In the genomic region with DNA sequence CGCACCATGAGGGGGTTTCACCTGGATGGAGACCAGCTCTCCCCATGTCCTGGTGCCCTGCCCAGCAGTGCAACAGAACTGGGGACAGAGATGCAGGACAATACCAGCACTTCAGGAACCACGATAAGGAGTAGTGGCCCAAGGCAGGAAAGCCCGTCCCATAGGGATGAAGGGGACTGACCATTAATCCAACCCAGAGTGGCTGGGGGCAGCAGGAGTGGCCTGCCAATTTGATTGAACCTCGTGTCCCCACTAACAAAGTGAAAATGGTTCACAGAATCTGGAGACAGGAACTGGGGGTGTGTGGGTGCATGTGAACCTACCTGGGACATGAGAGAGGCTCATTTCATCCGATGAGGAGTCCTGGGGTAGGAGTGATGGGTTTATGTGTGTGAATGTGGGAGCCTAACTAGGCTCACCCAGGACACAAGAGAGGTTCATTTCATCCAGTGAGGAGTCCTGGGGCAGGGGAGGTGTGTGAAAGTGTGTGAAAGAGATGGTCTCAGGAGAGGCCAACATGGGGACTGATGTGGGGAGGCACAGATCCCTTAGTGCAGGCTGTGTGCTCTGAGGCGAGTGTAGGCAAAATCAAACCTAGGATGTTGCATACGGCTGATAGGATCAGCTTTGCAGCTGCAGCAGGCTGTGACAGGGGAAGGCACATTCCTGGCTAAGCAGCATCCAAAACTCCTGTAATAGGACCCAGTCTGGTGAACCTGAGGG, we compare ENCODE assay signal across 12 cellular contexts.
DNase-seq lines count a peak whose midpoint lies in the region; ATAC-seq, FAIRE-seq and TF ChIP-seq lines count a peak whose summit lies in the region.
"Had no signal": no experiment of that assay in that cellular context is flagged by ENCODE, and none has a peak within 500 bp of the region (broad histone marks: within the 10 kb centered on the region; RNA-seq: fewer than 3 reads in every experiment).

No MANE protein-coding gene starts in this region.

- peak overlapping the region; percentile 93 for H3K27ac Mint-ChIP-seq in activated naive CD8-positive, alpha-beta T cell

- H3K4me1 ChIP-seq in keratinocyte (ENCODE audit: control insufficient read depth, extremely low read depth, insufficient read depth, low read length) = no peaks in the 10 kb centered on the region
- peaks cover 11 to 34% (median 23%) of the 10 kb centered on the region in 4 donors for H3K4me1 ChIP-seq in stomach
- H3K4me1 ChIP-seq in left lung = peaks cover 0 to 26% of the 10 kb centered on the region in 2 donors

- no peaks in the 10 kb centered on the region for H3K27me3 ChIP-seq in keratinocyte (ENCODE audit: control insufficient read depth, extremely low read depth, insufficient read depth, low read length)
- H3K27me3 ChIP-seq in stomach = no peaks in the 10 kb centered on the region
- H3K27me3 ChIP-seq in left lung = no peaks in the 10 kb centered on the region
- H3K27me3 ChIP-seq: brain microvascular endothelial cell had no signal

- H3K9me3 ChIP-seq in keratinocyte (ENCODE audit: control insufficient read depth, low read depth, low read length) (no peaks in the 10 kb centered on the region), stomach (no peaks in the 10 kb centered on the region), left lung (no peaks in the 10 kb centered on the region)
- H3K9me3 ChIP-seq: mucosa of descending colon had no signal

- H3K36me3 Mint-ChIP-seq in activated naive CD8-positive, alpha-beta T cell = no peaks in the 10 kb centered on the region

- H3K36me3 ChIP-seq in keratinocyte (ENCODE audit: control insufficient read depth in 2 of 2, extremely low read depth in 1 of 2, insufficient read depth in 2 of 2, low read length in 2 of 2) (no peaks in the 10 kb centered on the region), stomach (no peaks in the 10 kb centered on the region), left lung (no peaks in the 10 kb centered on the region)
- H3K36me3 ChIP-seq: brain microvascular endothelial cell had no signal

- intact Hi-C loops in stomach (cut with DNase I; ENCODE audit: low total_unique reads) = no loop called here
- intact Hi-C loops in left lung (cut with DNase I) = no loop called here

- no peaks in the 10 kb centered on the region for H3K79me2 ChIP-seq in keratinocyte (ENCODE audit: control insufficient read depth, insufficient read depth, low read length)

- H4K20me1 ChIP-seq in keratinocyte (ENCODE audit: control insufficient read depth, extremely low read depth, insufficient read depth, low read length) = no peaks in the 10 kb centered on the region

- H3K4me3 Mint-ChIP-seq in activated naive CD8-positive, alpha-beta T cell = peak overlapping the region; percentile 92

- TF ChIP-seq POLR2A in stomach (IDR thresholded peaks at IDR 0.05) = no peak

- no peaks in the 10 kb centered on the region for H3K27me3 Mint-ChIP-seq in activated naive CD8-positive, alpha-beta T cell

- dilution Hi-C loops in keratinocyte (cut with MboI; ENCODE audit: extremely low pct_ligation_motif_present, low sequenced_read_pairs) = no loop called here

- DNase-seq in DMS79 (lab: John Stamatoyannopoulos, UW) (peak; percentile 37), DMS79 treated with DMSO at 0.1 percent for 48 hours (lab: John Stamatoyannopoulos, UW) (no peak), keratinocyte (ENCODE audit: low read depth, low spot score) (no peak), stomach (no peak), hepatic stellate cell (ENCODE audit: low spot score) (no peak), left lung (no peak), H4 (ENCODE audit: low spot score) (no peak)
- DNase-seq: 8988T, brain microvascular endothelial cell had no signal

- no peak for TF ChIP-seq EP300 in stomach (IDR thresholded peaks at IDR 0.05)

- no peak overlapping the region for H2AFZ ChIP-seq in keratinocyte (ENCODE audit: control insufficient read depth, low read length)

- no peak for FAIRE-seq in keratinocyte (lab: Jason Lieb, UNC)
- FAIRE-seq: GM18507 had no signal

- no peak overlapping the region for H3K9ac ChIP-seq in keratinocyte (ENCODE audit: control insufficient read depth, extremely low read depth, insufficient read depth, low read length)

- H3K27ac ChIP-seq in keratinocyte (ENCODE audit: control insufficient read depth, insufficient read depth, low read length) (no peak overlapping the region), stomach (peak overlapping the region in 4 of 5 donors; percentile 50 to 88 (median 78)), left lung (peak overlapping the region in 1 of 2 donors; percentile 81)
- H3K27ac ChIP-seq: brain microvascular endothelial cell had no signal

- no peak for TF ChIP-seq CTCF in keratinocyte (optimal IDR thresholded peaks at IDR 0.05 in 1 of 3, IDR thresholded peaks at IDR 0.05 in 1 of 3, conservative IDR thresholded peaks at IDR 0.05 in 1 of 3; ENCODE audit: extremely low read depth in 1 of 3, insufficient read depth in 2 of 3, low read length in 3 of 3)
- no peak for TF ChIP-seq CTCF in stomach (IDR thresholded peaks at IDR 0.05)
- no peak for TF ChIP-seq CTCF in left lung (IDR thresholded peaks at IDR 0.05)

- H3K4me1 Mint-ChIP-seq in activated naive CD8-positive, alpha-beta T cell (ENCODE audit: low read depth) = peaks cover 28% of the 10 kb centered on the region

- ATAC-seq in left lung = no peak

- no peaks in the 10 kb centered on the region for H3K9me1 ChIP-seq in keratinocyte (ENCODE audit: control insufficient read depth, extremely low read depth, insufficient read depth, low read length)

- H3K4me3 ChIP-seq in keratinocyte (ENCODE audit: control insufficient read depth in 2 of 3, extremely low read depth in 1 of 3, insufficient read depth in 2 of 3, low read depth in 1 of 3, low read length in 3 of 3) (no peak overlapping the region), stomach (peak overlapping the region in 2 of 4 donors; percentile 50 to 54), left lung (peak overlapping the region in 1 of 2 donors; percentile 44)
- H3K4me3 ChIP-seq: mucosa of descending colon had no signal

- peak overlapping the region; percentile 81 for H3K4me2 ChIP-seq in keratinocyte (ENCODE audit: control insufficient read depth, extremely low read depth, insufficient read depth, low read depth, low read length)

- no peaks in the 10 kb centered on the region for H3K9me3 Mint-ChIP-seq in activated naive CD8-positive, alpha-beta T cell (ENCODE audit: low read depth)

- 51 to 70% (median 62%) methylated on average over 7 of the region's 7 CpGs for WGBS in stomach, 5 donors
